Comparison of ENCODE assay signal across 8 cellular contexts in genomic region chr15:55741592-55742497, GRCh38. TPM values are rescaled to one million over a fixed set of nuclear protein-coding genes. Genes with fewer than 3 reads are reported as not detected.
DNase-seq lines count a peak whose midpoint lies in the region; ATAC-seq lines count a peak whose summit lies in the region.

No MANE protein-coding gene starts in this region.

- H3K36me3 Mint-ChIP-seq in activated CD8-positive, alpha-beta memory T cell treated with anti-CD3 and anti-CD28 coated beads, Interleukin-2, amount 10 ng/mL, durations not matched to agents 7 days and 5 days, result no peaks in the 10 kb centered on the region

- H3K9me3 Mint-ChIP-seq in activated CD8-positive, alpha-beta memory T cell treated with anti-CD3 and anti-CD28 coated beads, Interleukin-2, amount 10 ng/mL, durations not matched to agents 7 days and 5 days (ENCODE audit: low read depth), result no peaks in the 10 kb centered on the region

- H3K27ac Mint-ChIP-seq in activated CD8-positive, alpha-beta memory T cell treated with anti-CD3 and anti-CD28 coated beads, Interleukin-2, amount 10 ng/mL, durations not matched to agents 7 days and 5 days, result no peak overlapping the region

- H3K4me3 Mint-ChIP-seq in activated CD8-positive, alpha-beta memory T cell treated with anti-CD3 and anti-CD28 coated beads, Interleukin-2, amount 10 ng/mL, durations not matched to agents 7 days and 5 days, result no peak overlapping the region

- peak overlapping the region; percentile 70 for H3K4me3 ChIP-seq in skeletal muscle cell (ENCODE audit: low read depth, low read length)

- intact Hi-C loops in left cardiac atrium (cut with DNase I), result no loop called here

- peaks cover 37% of the 10 kb centered on the region for H3K27me3 Mint-ChIP-seq in activated CD8-positive, alpha-beta memory T cell treated with anti-CD3 and anti-CD28 coated beads, Interleukin-2, amount 10 ng/mL, durations not matched to agents 7 days and 5 days

- DNase-seq in Ammon's horn (ENCODE audit: low spot score) (peak; percentile 3), left cardiac atrium (peak; percentile 31), skeletal muscle cell (ENCODE audit: low read depth) (no peak)
- no peak for DNase-seq in activated CD8-positive, alpha-beta memory T cell treated with anti-CD3 and anti-CD28 coated beads, Interleukin-2, amount 10 ng/mL, durations not matched to agents 7 days and 5 days

- CTCF ChIA-PET in activated CD8-positive, alpha-beta memory T cell treated with anti-CD3 and anti-CD28 coated beads, Interleukin-2, amount 10 ng/mL, durations not matched to agents 7 days and 5 days (lab: Charles Lee), result interaction anchor here (2.4 kb wide), 1 partner anchor 104 kb away, joined by 5 read pairs; no protein-coding TSS in a partner anchor

- H3K4me1 Mint-ChIP-seq in activated CD8-positive, alpha-beta memory T cell treated with anti-CD3 and anti-CD28 coated beads, Interleukin-2, amount 10 ng/mL, durations not matched to agents 7 days and 5 days, result peaks cover 3% of the 10 kb centered on the region

- ATAC-seq in HG03354 (IDR thresholded peaks at IDR 0.05; ENCODE audit: poor library complexity, severe bottlenecking, unreplicated experiment), result peak; percentile 39
- ATAC-seq in activated CD8-positive, alpha-beta memory T cell treated with anti-CD3 and anti-CD28 coated beads, Interleukin-2, amount 10 ng/mL, durations not matched to agents 7 days and 5 days, result peak; percentile 36
- ATAC-seq in left cardiac atrium, result no peak
- ATAC-seq in GM21737 (IDR thresholded peaks at IDR 0.05; ENCODE audit: unreplicated experiment), result no peak
- ATAC-seq in HG03457 (IDR thresholded peaks at IDR 0.05; ENCODE audit: unreplicated experiment), result no peak
- ATAC-seq in HG02678 (IDR thresholded peaks at IDR 0.05; ENCODE audit: unreplicated experiment), result no peak

RNA-seq across cellular contexts. Expression of gene PRTG, which starts 1.1 kb away (rescaled TPM):
- total RNA-seq in activated CD8-positive, alpha-beta memory T cell treated with anti-CD3 and anti-CD28 coated beads, Interleukin-2, amount 10 ng/mL, durations not matched to agents 7 days and 5 days, result not detected
- 1 to 10 TPM; 1.1 to 1.3 TPM for total RNA-seq in left cardiac atrium

Comparison
In these comparisons a context has a peak if more than half of its experiments do, and no peak if none do; other contexts are left out.
1. DNase-seq: peak in Ammon's horn (single experiment) and left cardiac atrium (single experiment); none in activated CD8-positive, alpha-beta memory T cell treated with anti-CD3 and anti-CD28 coated beads, Interleukin-2, amount 10 ng/mL, durations not matched to agents 7 days and 5 days (single experiment) and skeletal muscle cell (single experiment).
2. ATAC-seq: peak in HG03354 (single experiment) and activated CD8-positive, alpha-beta memory T cell treated with anti-CD3 and anti-CD28 coated beads, Interleukin-2, amount 10 ng/mL, durations not matched to agents 7 days and 5 days (single experiment); none in left cardiac atrium (0 of 2), GM21737 (single experiment), HG03457 (single experiment) and HG02678 (single experiment).